In the genomic region with DNA sequence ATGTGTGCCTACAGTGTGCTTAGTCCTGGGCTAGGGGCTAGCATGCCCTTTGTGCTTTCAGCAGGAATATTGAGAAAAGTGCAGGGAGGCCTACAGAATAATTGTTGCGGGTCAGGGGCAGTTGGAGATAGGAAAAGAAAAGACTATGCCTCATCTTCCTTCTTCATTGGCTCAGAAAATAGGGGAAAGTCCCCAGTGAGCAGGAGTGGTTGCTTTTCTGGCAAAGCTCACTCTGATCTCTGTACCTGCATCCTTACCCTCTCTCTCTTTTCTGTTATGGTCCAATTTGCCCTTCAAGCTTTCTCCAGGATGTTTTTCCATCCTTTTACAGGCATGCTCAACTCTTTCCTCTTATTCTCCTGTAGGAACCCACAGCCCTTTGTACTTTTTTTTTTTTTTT, we compare ENCODE assay signal across 18 cellular contexts. TPM values are rescaled to one million over a fixed set of nuclear protein-coding genes. Genes with fewer than 3 reads are reported as not detected.
A peak's percentile ranks its signal among the peaks of the same experiment; 100 is the strongest.
DNase-seq lines count a peak whose midpoint lies in the region; ATAC-seq and TF ChIP-seq lines count a peak whose summit lies in the region.
"Had no signal": no experiment of that assay in that cellular context is flagged by ENCODE, and none has a peak within 500 bp of the region (broad histone marks: within the 10 kb centered on the region; RNA-seq: fewer than 3 reads in every experiment).

No MANE protein-coding gene starts in this region.

- no peak overlapping the region for H3K9ac ChIP-seq in skeletal muscle tissue (ENCODE audit: low read depth in 1 of 3, low read length in 3 of 3)
- H3K9ac ChIP-seq: neural progenitor cell had no signal

- H3K27ac ChIP-seq in skeletal muscle tissue (ENCODE audit: low read depth, low read length) = peak overlapping the region; percentile 42
- H3K27ac ChIP-seq: 22Rv1, neural progenitor cell had no signal

- intact Hi-C loops in CD14-positive monocyte (cut with micrococcal nuclease) = loop anchor here in 1 of 2 donors (10.0 kb wide), 1 partner anchor 140 kb away; no protein-coding TSS in a partner anchor

- peaks cover 3 to 14% (median 14%) of the 10 kb centered on the region in 3 donors for H3K36me3 ChIP-seq in skeletal muscle tissue (ENCODE audit: control insufficient read depth in 3 of 3, insufficient read depth in 3 of 3, low read length in 3 of 3)
- H3K36me3 ChIP-seq: neural progenitor cell had no signal

- H3K27ac Mint-ChIP-seq in T-helper 17 cell = peak overlapping the region; percentile 94
- peak overlapping the region in 2 of 7 donors; percentile 7 to 37 for H3K27ac Mint-ChIP-seq in CD14-positive monocyte
- H3K27ac Mint-ChIP-seq: neural progenitor cell; stimulated activated memory B cell treated with anti-CD40 and anti-IgM and Interleukin-4, amounts not matched to agents 10 μg/mL and 1 μg/mL and 100 μg/mL, for 72 hours had no signal

- no peak for TF ChIP-seq CTCF in CD14-positive monocyte (IDR thresholded peaks at IDR 0.05)

- no peak for DNase-seq in activated CD4-positive, CD25-positive, alpha-beta regulatory T cell treated with anti-CD3 and anti-CD28 coated beads, Interleukin-2, amount 50 U/mL, for 72 hours
- DNase-seq in T-helper 17 cell = no peak
- no peak for DNase-seq in left lobe of liver (ENCODE audit: low spot score)
- no peak for DNase-seq in NCI-H2171 treated with DMSO at 0.1 percent for 48 hours (lab: John Stamatoyannopoulos, UW)
- no peak for DNase-seq in CD14-positive monocyte (ENCODE audit: low spot score)
- DNase-seq: Caco-2; cortex of kidney; heart left ventricle; left colon; NCI-H524; small intestine; stimulated activated CD4-positive, alpha-beta T cell treated with anti-CD3 and anti-CD28 coated beads, Interleukin-2, amount 100 ng/mL, for 24 hours had no signal

- H3K36me3 Mint-ChIP-seq in T-helper 17 cell (ENCODE audit: low read depth) (no peaks in the 10 kb centered on the region), CD14-positive monocyte (peaks cover 52 to 62% of the 10 kb centered on the region in 2 donors)
- H3K36me3 Mint-ChIP-seq: neural progenitor cell; stimulated activated memory B cell treated with anti-CD40 and anti-IgM and Interleukin-4, amounts not matched to agents 10 μg/mL and 1 μg/mL and 100 μg/mL, for 72 hours had no signal

- H3K9me3 ChIP-seq in T-helper 17 cell (ENCODE audit: control insufficient read depth, low read length, poor library complexity, severe bottlenecking) (no peaks in the 10 kb centered on the region), skeletal muscle tissue (ENCODE audit: control insufficient read depth in 3 of 3, low read length in 3 of 3) (no peaks in the 10 kb centered on the region)
- H3K9me3 ChIP-seq: Caco-2, heart left ventricle had no signal

- peaks cover 35 to 63% (median 39%) of the 10 kb centered on the region in 3 donors for H3K4me1 ChIP-seq in skeletal muscle tissue (ENCODE audit: control insufficient read depth in 3 of 3, insufficient read depth in 3 of 3, low read length in 3 of 3)
- H3K4me1 ChIP-seq: neural progenitor cell had no signal

- H3K27me3 Mint-ChIP-seq in T-helper 17 cell (no peaks in the 10 kb centered on the region), CD14-positive monocyte (ENCODE audit: low read depth in 3 of 3) (no peaks in the 10 kb centered on the region)
- H3K27me3 Mint-ChIP-seq: stimulated activated memory B cell treated with anti-CD40 and anti-IgM and Interleukin-4, amounts not matched to agents 10 μg/mL and 1 μg/mL and 100 μg/mL, for 72 hours had no signal

- H3K9me3 Mint-ChIP-seq in CD14-positive monocyte = no peaks in the 10 kb centered on the region
- H3K9me3 Mint-ChIP-seq: neural progenitor cell; stimulated activated memory B cell treated with anti-CD40 and anti-IgM and Interleukin-4, amounts not matched to agents 10 μg/mL and 1 μg/mL and 100 μg/mL, for 72 hours had no signal

- H3K27me3 ChIP-seq in skeletal muscle tissue (ENCODE audit: control insufficient read depth in 3 of 3, insufficient read depth in 3 of 3, low read length in 3 of 3) = no peaks in the 10 kb centered on the region
- H3K27me3 ChIP-seq: heart left ventricle, neural progenitor cell had no signal

- peak; percentile 43 to 50 for ATAC-seq in activated CD4-positive, CD25-positive, alpha-beta regulatory T cell treated with anti-CD3 and anti-CD28 coated beads, Interleukin-2, amount 50 U/mL, for 24 hours
- ATAC-seq in T-helper 17 cell (peak; percentile 78), left lobe of liver (peak; percentile 63), HG03378 (IDR thresholded peaks at IDR 0.05; ENCODE audit: unreplicated experiment) (no peak)
- ATAC-seq: left colon; stimulated activated memory B cell treated with anti-CD40 and anti-IgM and Interleukin-4, amounts not matched to agents 10 μg/mL and 1 μg/mL and 100 μg/mL, for 72 hours had no signal

- H3K4me3 Mint-ChIP-seq in T-helper 17 cell (no peak overlapping the region), CD14-positive monocyte (no peak overlapping the region)
- H3K4me3 Mint-ChIP-seq: neural progenitor cell; stimulated activated memory B cell treated with anti-CD40 and anti-IgM and Interleukin-4, amounts not matched to agents 10 μg/mL and 1 μg/mL and 100 μg/mL, for 72 hours had no signal

- H3K4me3 ChIP-seq in skeletal muscle tissue (ENCODE audit: low read length in 3 of 3) = no peak overlapping the region
- H3K4me3 ChIP-seq: heart left ventricle, neural progenitor cell had no signal

- H3K4me1 Mint-ChIP-seq in T-helper 17 cell (peaks cover 55% of the 10 kb centered on the region), CD14-positive monocyte (peaks cover 38% of the 10 kb centered on the region)
- H3K4me1 Mint-ChIP-seq: neural progenitor cell had no signal

RNA-seq across cellular contexts. Expression of a gene that starts 29.5 kb away (rescaled TPM):
- total RNA-seq in T-helper 17 cell = 10 to 100 TPM; 54.9 to 66.5 TPM
- total RNA-seq in left lobe of liver = 14.6 TPM
- total RNA-seq in skeletal muscle tissue = 58.5 TPM
- 10 to 100 TPM; 11.5 to 16.1 TPM for polyA plus RNA-seq in CD14-positive monocyte
